Comparison of ENCODE assay signal across 10 cellular contexts in genomic region chr14:105480165-105480564, GRCh38. TPM values are rescaled to one million over a fixed set of nuclear protein-coding genes. Genes with fewer than 3 reads are reported as not detected.
DNase-seq lines count a peak whose midpoint lies in the region; ATAC-seq, FAIRE-seq and TF ChIP-seq lines count a peak whose summit lies in the region.
"Had no signal": no experiment of that assay in that cellular context is flagged by ENCODE, and none has a peak within 500 bp of the region (broad histone marks: within the 10 kb centered on the region; RNA-seq: fewer than 3 reads in every experiment).

No MANE protein-coding gene starts in this region.

- peaks cover 41% of the 10 kb centered on the region for H3K4me1 ChIP-seq in astrocyte (ENCODE audit: insufficient read depth, low read length)
- peaks cover 0 to 97% (median 61%) of the 10 kb centered on the region in 4 donors for H3K4me1 ChIP-seq in tibial nerve

- H3K27me3 ChIP-seq in astrocyte (ENCODE audit: insufficient read depth, low read length) (no peaks in the 10 kb centered on the region), tibial nerve (peaks cover 0 to 2% of the 10 kb centered on the region in 2 donors)

- TF ChIP-seq EP300 in tibial nerve (IDR thresholded peaks at IDR 0.05) = no peak

- TF ChIP-seq CTCF in astrocyte (IDR thresholded peaks at IDR 0.05; ENCODE audit: insufficient read depth, low read depth, low read length) (no peak), tibial nerve (IDR thresholded peaks at IDR 0.05) (no peak)

- H3K9ac ChIP-seq in astrocyte (ENCODE audit: low read length) = peak overlapping the region; percentile 97

- intact Hi-C loops in activated naive CD4-positive, alpha-beta T cell treated with anti-CD3 and anti-CD28 coated beads for 36 hours (cut with micrococcal nuclease) = loop anchor here (10.0 kb wide), 1 partner anchor 655 kb away; no protein-coding TSS in a partner anchor

- peaks cover 50% of the 10 kb centered on the region for H3K4me1 Mint-ChIP-seq in activated naive CD4-positive, alpha-beta T cell treated with anti-CD3 and anti-CD28 coated beads, Interleukin-2, amount 50 U/mL, for 24 hours
- peaks cover 58% of the 10 kb centered on the region for H3K4me1 Mint-ChIP-seq in activated naive CD4-positive, alpha-beta T cell treated with anti-CD3 and anti-CD28 coated beads for 36 hours (ENCODE audit: low read depth)
- H3K4me1 Mint-ChIP-seq in astrocyte (ENCODE audit: low read depth, unreplicated experiment) (peaks cover 16% of the 10 kb centered on the region), memory B cell (peaks cover 43% of the 10 kb centered on the region)

- H3K4me2 ChIP-seq in astrocyte (ENCODE audit: low read length) = no peak overlapping the region

- H3K36me3 ChIP-seq in astrocyte (ENCODE audit: insufficient read depth, low read length) (no peaks in the 10 kb centered on the region), tibial nerve (peaks cover 0 to 22% (median 0%) of the 10 kb centered on the region in 3 donors)
- H3K36me3 ChIP-seq: SJSA1 had no signal

- H2AFZ ChIP-seq in astrocyte (ENCODE audit: low read depth, low read length) = no peak overlapping the region

- H3K9me3 ChIP-seq in astrocyte (ENCODE audit: insufficient read depth, low read depth, low read length) = no peaks in the 10 kb centered on the region
- H3K9me3 ChIP-seq in tibial nerve = no peaks in the 10 kb centered on the region
- H3K9me3 ChIP-seq: SJSA1 had no signal

- H4K20me1 ChIP-seq in astrocyte (ENCODE audit: insufficient read depth, low read length) = peaks cover 17% of the 10 kb centered on the region

- WGBS in tibial nerve, 2 donors = 53 to 55% methylated on average over 8 of the region's 8 CpGs

- H3K9me3 Mint-ChIP-seq in activated naive CD4-positive, alpha-beta T cell treated with anti-CD3 and anti-CD28 coated beads, Interleukin-2, amount 50 U/mL, for 24 hours = no peaks in the 10 kb centered on the region
- no peaks in the 10 kb centered on the region for H3K9me3 Mint-ChIP-seq in activated naive CD4-positive, alpha-beta T cell treated with anti-CD3 and anti-CD28 coated beads for 36 hours
- H3K9me3 Mint-ChIP-seq in astrocyte (ENCODE audit: unreplicated experiment) (no peaks in the 10 kb centered on the region), memory B cell (peaks cover 3% of the 10 kb centered on the region)
- H3K9me3 Mint-ChIP-seq: activated CD4-positive, alpha-beta memory T cell treated with anti-CD3 and anti-CD28 coated beads for 36 hours had no signal

- H3K27ac ChIP-seq in astrocyte (ENCODE audit: low read depth, low read length) (no peak overlapping the region), tibial nerve (peak overlapping the region; percentile 92 to 96 (median 94))

- H3K36me3 Mint-ChIP-seq in activated naive CD4-positive, alpha-beta T cell treated with anti-CD3 and anti-CD28 coated beads, Interleukin-2, amount 50 U/mL, for 24 hours = no peaks in the 10 kb centered on the region
- H3K36me3 Mint-ChIP-seq in activated naive CD4-positive, alpha-beta T cell treated with anti-CD3 and anti-CD28 coated beads for 36 hours (ENCODE audit: low read depth) = peaks cover 2% of the 10 kb centered on the region
- H3K36me3 Mint-ChIP-seq in astrocyte (ENCODE audit: low read depth, unreplicated experiment) (peaks cover 3% of the 10 kb centered on the region), memory B cell (peaks cover 6% of the 10 kb centered on the region)
- H3K36me3 Mint-ChIP-seq: activated CD4-positive, alpha-beta memory T cell treated with anti-CD3 and anti-CD28 coated beads for 36 hours had no signal

- FAIRE-seq in astrocyte (lab: Jason Lieb, UNC) = no peak

- H3K4me3 ChIP-seq in astrocyte (ENCODE audit: insufficient read depth, low read depth, low read length) (no peak overlapping the region), tibial nerve (no peak overlapping the region)

- no peak for TF ChIP-seq POLR2A in tibial nerve (IDR thresholded peaks at IDR 0.05)

- CTCF ChIA-PET in activated naive CD4-positive, alpha-beta T cell treated with anti-CD3 and anti-CD28 coated beads for 36 hours (lab: Charles Lee) = interaction anchor here (0.5 to 2.2 kb wide), 16 partner anchors 9 to 311 kb away, joined by 3 to 43 read pairs (median 3); no protein-coding TSS in a partner anchor

- DNase-seq in activated naive CD4-positive, alpha-beta T cell treated with anti-CD3 and anti-CD28 coated beads for 36 hours = no peak
- DNase-seq in astrocyte (ENCODE audit: low read depth) (no peak), memory B cell (ENCODE audit: low spot score in 2 of 2) (peak in 1 of 2 donors; percentile 24), tibial nerve (ENCODE audit: low spot score in 2 of 2) (no peak), NCI-H524 treated with DMSO at 0.1 percent for 48 hours (lab: John Stamatoyannopoulos, UW) (no peak), NCI-H69 (lab: John Stamatoyannopoulos, UW) (no peak), NCI-H2081 (lab: John Stamatoyannopoulos, UW) (no peak)

- no peak for ATAC-seq in memory B cell (ENCODE audit: low read depth)

- peaks cover 24% of the 10 kb centered on the region for H3K79me2 ChIP-seq in astrocyte (ENCODE audit: insufficient read depth, low read length)

- peak overlapping the region; percentile 66 for H3K4me3 Mint-ChIP-seq in activated naive CD4-positive, alpha-beta T cell treated with anti-CD3 and anti-CD28 coated beads, Interleukin-2, amount 50 U/mL, for 24 hours
- H3K4me3 Mint-ChIP-seq in activated naive CD4-positive, alpha-beta T cell treated with anti-CD3 and anti-CD28 coated beads for 36 hours = no peak overlapping the region
- H3K4me3 Mint-ChIP-seq in astrocyte (ENCODE audit: unreplicated experiment) = no peak overlapping the region
- peak overlapping the region; percentile 1 for H3K4me3 Mint-ChIP-seq in memory B cell

- no peak overlapping the region for H3K27ac Mint-ChIP-seq in activated naive CD4-positive, alpha-beta T cell treated with anti-CD3 and anti-CD28 coated beads, Interleukin-2, amount 50 U/mL, for 24 hours
- H3K27ac Mint-ChIP-seq in activated naive CD4-positive, alpha-beta T cell treated with anti-CD3 and anti-CD28 coated beads for 36 hours = no peak overlapping the region
- H3K27ac Mint-ChIP-seq in astrocyte (ENCODE audit: unreplicated experiment) (no peak overlapping the region), memory B cell (peak overlapping the region; percentile 99)

- no peaks in the 10 kb centered on the region for H3K27me3 Mint-ChIP-seq in activated naive CD4-positive, alpha-beta T cell treated with anti-CD3 and anti-CD28 coated beads, Interleukin-2, amount 50 U/mL, for 24 hours
- H3K27me3 Mint-ChIP-seq in activated naive CD4-positive, alpha-beta T cell treated with anti-CD3 and anti-CD28 coated beads for 36 hours (ENCODE audit: low read depth) = peaks cover 22% of the 10 kb centered on the region
- peaks cover 5% of the 10 kb centered on the region for H3K27me3 Mint-ChIP-seq in astrocyte (ENCODE audit: low read depth, unreplicated experiment)
- no peaks in the 10 kb centered on the region for H3K27me3 Mint-ChIP-seq in memory B cell

RNA-seq across cellular contexts. Expression of gene CRIP2, which starts 5.5 kb away (rescaled TPM):
- not detected for total RNA-seq in activated naive CD4-positive, alpha-beta T cell treated with anti-CD3 and anti-CD28 coated beads for 36 hours
- 56.0 and 71.8 TPM in 2 replicates for total RNA-seq in astrocyte
- 100 to 1,000 TPM; 161 to 268 (median 208) TPM for total RNA-seq in tibial nerve

RNA-seq across cellular contexts. Expression of gene CRIP1, which starts 6.5 kb away (rescaled TPM):
- 10 to 100 TPM; 67.3 to 77.1 TPM for total RNA-seq in activated naive CD4-positive, alpha-beta T cell treated with anti-CD3 and anti-CD28 coated beads for 36 hours
- 21.3 and 29.5 TPM in 2 replicates for total RNA-seq in astrocyte
- 10 to 100 TPM; 26.4 to 77.8 (median 33.5) TPM for total RNA-seq in tibial nerve

RNA-seq across cellular contexts. Expression of gene TEDC1, which starts 10.9 kb away (rescaled TPM):
- total RNA-seq in activated naive CD4-positive, alpha-beta T cell treated with anti-CD3 and anti-CD28 coated beads for 36 hours = 10 to 100 TPM; 27.8 to 28.6 TPM
- total RNA-seq in astrocyte (4.0 and 5.5 TPM in 2 replicates), tibial nerve (10 to 100 TPM in 3 of 4 donors, 1 to 10 TPM in 1; 5.5 to 20.4 (median 14.2) TPM)

RNA-seq across cellular contexts. Expression of gene TMEM121, which starts 46.2 kb away (rescaled TPM):
- total RNA-seq in activated naive CD4-positive, alpha-beta T cell treated with anti-CD3 and anti-CD28 coated beads for 36 hours = 1 to 10 TPM; 6.5 to 9.3 TPM
- total RNA-seq in astrocyte = 4.0 and 5.2 TPM in 2 replicates
- 10 to 100 TPM; 15.1 to 28.2 (median 20.1) TPM for total RNA-seq in tibial nerve

Comparison
In these comparisons a context has a peak if more than half of its experiments do, and no peak if none do; other contexts are left out.
1. H3K4me3 Mint-ChIP-seq: peak in activated naive CD4-positive, alpha-beta T cell treated with anti-CD3 and anti-CD28 coated beads, Interleukin-2, amount 50 U/mL, for 24 hours (single experiment) and memory B cell (single experiment); none in activated naive CD4-positive, alpha-beta T cell treated with anti-CD3 and anti-CD28 coated beads for 36 hours (single experiment) and astrocyte (single experiment).
2. RNA of gene CRIP2, which starts 5.5 kb away (total RNA-seq): 161 to 268 TPM in tibial nerve and 56.0 to 71.8 TPM in astrocyte; not detected in activated naive CD4-positive, alpha-beta T cell treated with anti-CD3 and anti-CD28 coated beads for 36 hours; every median in the first group is over 10 times any median in the second.